Comparison of ENCODE assay signal across 12 cellular contexts in the genomic region with DNA sequence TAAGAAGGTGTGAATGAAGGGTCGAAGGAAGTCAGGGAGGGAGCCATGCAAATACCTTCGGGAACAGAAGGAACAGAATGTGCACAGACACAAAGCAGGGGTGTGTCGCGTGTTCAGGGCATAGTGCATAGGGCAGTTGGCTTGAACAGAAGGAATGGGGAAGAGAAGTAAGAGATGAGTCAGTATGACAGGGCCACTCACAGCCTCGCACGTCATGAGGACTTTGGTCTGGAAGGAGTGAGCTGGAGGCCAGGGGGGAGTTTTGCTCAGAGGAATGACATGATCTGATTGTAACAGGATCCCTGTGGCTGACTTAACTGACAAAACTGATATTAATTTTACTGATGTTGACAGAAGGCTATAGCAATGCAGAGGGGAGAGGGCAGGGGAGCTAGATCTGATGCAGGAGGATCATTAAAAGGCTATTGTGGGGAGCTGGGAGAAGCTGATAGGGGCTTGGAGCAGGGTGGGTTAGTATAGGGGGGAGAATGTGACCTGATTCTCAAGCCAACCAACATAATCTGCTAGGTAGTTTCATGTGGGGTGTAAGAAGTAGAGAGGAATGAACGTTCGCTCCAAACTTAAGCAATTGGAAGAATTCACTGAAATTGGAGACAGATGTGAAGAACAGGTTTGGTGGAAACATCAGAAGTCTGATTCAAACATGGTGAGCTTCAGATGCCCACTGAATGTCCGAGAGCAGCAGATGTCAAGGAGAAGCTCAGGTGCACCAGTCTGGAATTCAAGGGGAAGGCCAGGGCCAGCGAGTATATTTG.
DNase-seq lines count a peak whose midpoint lies in the region; ATAC-seq and TF ChIP-seq lines count a peak whose summit lies in the region.
"Had no signal": no experiment of that assay in that cellular context is flagged by ENCODE, and none has a peak within 500 bp of the region (broad histone marks: within the 10 kb centered on the region; RNA-seq: fewer than 3 reads in every experiment).

No MANE protein-coding gene starts in this region.

- no TSS peak for BruUV-seq in PC-9 (replicated peaks; lab: Mats Ljungman, UMichigan)

- H3K27ac ChIP-seq in PC-9: no peak overlapping the region; the same call in 1 of the 2 replicates

- no peak for TF ChIP-seq CTCF in PC-9 (conservative IDR thresholded peaks at IDR 0.05)
- TF ChIP-seq CTCF in foreskin fibroblast (IDR thresholded peaks at IDR 0.05; ENCODE audit: low read depth, low read length): no peak

- H3K4me2 ChIP-seq in PC-9: peak overlapping the region; percentile 21; the same call in 1 of the 2 replicates
- H3K4me2 ChIP-seq in skeletal muscle satellite cell (ENCODE audit: low read length): peak overlapping the region; percentile 28

- H2AFZ ChIP-seq in PC-9: no peak overlapping the region

- peaks cover 4% of the 10 kb centered on the region; the same call in 1 of the 2 replicates for H3K9me3 ChIP-seq in PC-9 (ENCODE audit: insufficient read depth, low read depth)
- H3K9me3 ChIP-seq in skeletal muscle satellite cell (replicated peaks; ENCODE audit: low read length): peaks cover 5% of the 10 kb centered on the region

- DNase-seq in H4 (ENCODE audit: low spot score) (peak; percentile 48), PC-9 (peak; percentile 76 to 91), foreskin fibroblast (peak; percentile 94 to 96)
- DNase-seq: activated CD4-positive, alpha-beta T cell treated with anti-CD3 and anti-CD28 coated beads, Interleukin-2, amount 10 ng/mL, durations not matched to agents 7 days and 5 days; aorta; substantia nigra had no signal

- no peaks in the 10 kb centered on the region for H3K9me2 ChIP-seq in PC-9 (ENCODE audit: insufficient read depth)

- CTCF ChIA-PET in PC-9 (lab: Charles Lee): interaction anchor here (0.5 to 1.0 kb wide), 4 partner anchors 415 to 573 kb away, joined by 3 to 6 read pairs (median 4); no protein-coding TSS in a partner anchor

- H3K4me1 ChIP-seq in PC-9 (replicated peaks; ENCODE audit: insufficient read depth) (peaks cover 23% of the 10 kb centered on the region), skeletal muscle satellite cell (ENCODE audit: control insufficient read depth, insufficient read depth, low read length) (peaks cover 10% of the 10 kb centered on the region)

- H4K20me1 ChIP-seq in PC-9 (ENCODE audit: insufficient read depth): no peaks in the 10 kb centered on the region

- intact Hi-C loops in PC-9 (cut with micrococcal nuclease; ENCODE audit: unreplicated experiment): loop anchor here (1.0 to 5.0 kb wide), 5 partner anchors 153 to 458 kb away; no protein-coding TSS in a partner anchor

- H3F3A ChIP-seq in PC-9 (ENCODE audit: insufficient read depth, low read depth): no peaks in the 10 kb centered on the region; the same call in 1 of the 2 replicates

- H3K4me3 ChIP-seq in PC-9: no peak overlapping the region
- H3K4me3 ChIP-seq in foreskin fibroblast (ENCODE audit: low read depth in 1 of 2, low read length in 2 of 2): no peak overlapping the region
- no peak overlapping the region for H3K4me3 ChIP-seq in skeletal muscle satellite cell (ENCODE audit: low read length)
- H3K4me3 ChIP-seq: skin epidermis had no signal

- POLR2A ChIA-PET in PC-9 (lab: Charles Lee; ENCODE audit: unreplicated experiment): interaction anchor here (0.6 to 0.8 kb wide), 4 partner anchors 42 to 574 kb away, joined by 3 to 7 read pairs (median 5); no protein-coding TSS in a partner anchor

- H3K27me3 ChIP-seq in PC-9 (ENCODE audit: insufficient read depth, low read depth) (peaks cover 21% of the 10 kb centered on the region; the same call in 1 of the 2 replicates), skeletal muscle satellite cell (ENCODE audit: control insufficient read depth, insufficient read depth, low read length) (no peaks in the 10 kb centered on the region)

- H3K9ac ChIP-seq in skeletal muscle satellite cell (ENCODE audit: low read depth, low read length): no peak overlapping the region

- H3K36me3 ChIP-seq in PC-9 (ENCODE audit: low read depth): no peaks in the 10 kb centered on the region
- no peaks in the 10 kb centered on the region for H3K36me3 ChIP-seq in skeletal muscle satellite cell (ENCODE audit: insufficient read depth, low read length)

- no peak for ATAC-seq in GM21447 (IDR thresholded peaks at IDR 0.05; ENCODE audit: unreplicated experiment)
- ATAC-seq in HG03378 (IDR thresholded peaks at IDR 0.05; ENCODE audit: unreplicated experiment): no peak
- no peak for ATAC-seq in HG03521 (IDR thresholded peaks at IDR 0.05; ENCODE audit: unreplicated experiment)
- no peak for ATAC-seq in GM19397 (IDR thresholded peaks at IDR 0.05; ENCODE audit: unreplicated experiment)

- H3K79me2 ChIP-seq in PC-9 (ENCODE audit: low read depth): no peaks in the 10 kb centered on the region
